22 cellular contexts compared by ENCODE assay signal in the genomic region with DNA sequence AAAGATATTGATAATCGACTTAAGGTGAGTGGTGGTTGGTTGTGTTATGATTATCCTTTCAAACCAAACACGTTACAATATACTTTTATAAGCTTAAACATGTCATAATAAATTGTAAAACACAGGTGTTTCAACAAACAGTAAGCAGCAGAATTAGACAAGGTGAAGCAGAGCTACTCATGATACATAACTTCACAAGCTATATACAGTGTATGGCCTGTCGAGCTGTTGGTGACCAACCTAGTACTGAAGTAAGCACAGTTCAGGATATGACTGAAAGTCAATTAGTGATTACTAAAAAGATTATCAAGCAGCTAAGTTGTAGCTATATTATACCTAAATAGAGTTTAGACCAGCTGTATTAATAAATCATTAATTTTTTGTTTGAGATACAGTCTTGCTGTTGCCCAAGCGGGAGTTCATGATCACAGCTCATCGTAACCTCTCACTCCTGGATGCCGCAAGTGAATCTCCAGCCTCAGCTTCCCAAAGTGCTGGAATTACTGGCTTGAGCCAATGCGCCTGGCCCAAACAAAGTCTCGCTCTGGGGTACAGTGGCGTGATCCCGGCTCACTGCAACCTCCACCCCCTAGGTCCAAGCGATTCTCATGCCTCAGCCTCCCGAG.
"Had no signal": no experiment of that assay in that cellular context is flagged by ENCODE, and none has a peak within 500 bp of the region (broad histone marks: within the 10 kb centered on the region; RNA-seq: fewer than 3 reads in every experiment).

No MANE protein-coding gene starts in this region.

- H3K27me3 Mint-ChIP-seq: dendritic cell treated with granulocyte-macrophage colony-stimulating factor and Interleukin-4, amounts not matched to agents 40 ng/mL and 50 ng/mL, for 4 days; effector memory CD8-positive, alpha-beta T cell; memory B cell; type B pancreatic cell had no signal

- H3K27ac Mint-ChIP-seq: dendritic cell treated with granulocyte-macrophage colony-stimulating factor and Interleukin-4, amounts not matched to agents 40 ng/mL and 50 ng/mL, for 4 days; memory B cell; mesothelial cell of epicardium had no signal

- H3K9ac ChIP-seq: parathyroid adenoma had no signal

- H3K4me3 ChIP-seq: esophagus muscularis mucosa, gastrocnemius medialis, heart right ventricle, left ventricle myocardium inferior, lower lobe of right lung, psoas muscle, sigmoid colon, skin epidermis, uterus had no signal

- H3K9me3 ChIP-seq: esophagus muscularis mucosa, gastrocnemius medialis, heart right ventricle, left ventricle myocardium inferior, lower lobe of right lung, psoas muscle, sigmoid colon, uterus had no signal

- H3K9me3 Mint-ChIP-seq: dendritic cell treated with granulocyte-macrophage colony-stimulating factor and Interleukin-4, amounts not matched to agents 40 ng/mL and 50 ng/mL, for 4 days; effector memory CD8-positive, alpha-beta T cell; memory B cell had no signal

- H3K27ac ChIP-seq: epithelial cell of prostate, esophagus muscularis mucosa, gastrocnemius medialis, heart right ventricle, left ventricle myocardium inferior, lower lobe of right lung, parathyroid adenoma, psoas muscle, sigmoid colon, skin epidermis, uterus had no signal

- H3K36me3 ChIP-seq: esophagus muscularis mucosa, gastrocnemius medialis, heart right ventricle, left ventricle myocardium inferior, lower lobe of right lung, sigmoid colon, uterus had no signal

- H3K4me1 ChIP-seq: lower lobe of right lung, parathyroid adenoma, uterus had no signal

- DNase-seq: effector memory CD8-positive, alpha-beta T cell; gastrocnemius medialis; heart right ventricle; hypothalamus; islet precursor cell; left ventricle myocardium inferior; lower lobe of right lung; nephron progenitor cell; psoas muscle; retina; sigmoid colon; stimulated activated CD4-positive, alpha-beta T cell treated with anti-CD3 and anti-CD28 coated beads, Interleukin-12 subunit alpha, Interleukin-12 subunit beta, amount 100 ng/mL, for 4 hours; stimulated activated naive CD4-positive, alpha-beta T cell treated with Interleukin-2 at 50 U/mL for 16 hours; uterus had no signal

- H3K79me2 ChIP-seq: parathyroid adenoma had no signal

- ATAC-seq: effector memory CD8-positive, alpha-beta T cell; gastrocnemius medialis; heart right ventricle; lower lobe of right lung; psoas muscle had no signal

- H3K4me3 Mint-ChIP-seq: dendritic cell treated with granulocyte-macrophage colony-stimulating factor and Interleukin-4, amounts not matched to agents 40 ng/mL and 50 ng/mL, for 4 days; effector memory CD8-positive, alpha-beta T cell; memory B cell; mesothelial cell of epicardium; nephron progenitor cell; type B pancreatic cell had no signal

- H3K27me3 ChIP-seq: esophagus muscularis mucosa, gastrocnemius medialis, heart right ventricle, sigmoid colon, uterus had no signal

- H2AFZ ChIP-seq: parathyroid adenoma had no signal
